29 cellular contexts compared by ENCODE assay signal in genomic region chr1:208115924-208116614, GRCh38.
DNase-seq lines count a peak whose midpoint lies in the region; ATAC-seq and TF ChIP-seq lines count a peak whose summit lies in the region.
"Had no signal": no experiment of that assay in that cellular context is flagged by ENCODE, and none has a peak within 500 bp of the region (broad histone marks: within the 10 kb centered on the region; RNA-seq: fewer than 3 reads in every experiment).

No MANE protein-coding gene starts in this region.

- no peaks in the 10 kb centered on the region for H3K9me3 ChIP-seq in gastrocnemius medialis
- H3K9me3 ChIP-seq: BLaER1, HAP-1, ovary, thoracic aorta, vagina had no signal

- peak; percentile 50 for ATAC-seq in gastrocnemius medialis
- ATAC-seq: GM12878, T-cell had no signal

- DNase-seq in H7 = peak; percentile 43
- DNase-seq in NCI-H82 (lab: John Stamatoyannopoulos, UW) = peak; percentile 64
- DNase-seq in fibroblast of villous mesenchyme (ENCODE audit: low read depth) = peak; percentile 7
- no peak for DNase-seq in gastrocnemius medialis
- DNase-seq in effector CD8-positive, alpha-beta T cell (lab: John Stamatoyannopoulos, UW) = no peak
- DNase-seq in SK-N-DZ (ENCODE audit: low spot score) = no peak
- DNase-seq in foreskin fibroblast = no peak
- DNase-seq: activated B cell treated with CpG ODN at 0.5 μM for 24 hours; activated CD4-positive, alpha-beta T cell treated with anti-CD3 and anti-CD28 coated beads, Interleukin-2, amount 50 U/mL, for 1 hour; activated effector memory CD4-positive, alpha-beta T cell treated with Interleukin-2 at 50 U/mL for 16 hours; activated T-cell treated with anti-CD3 and anti-CD28 coated beads, Interleukin-2, amount 50 U/mL, for 1 hour; anterior cingulate cortex; DMS153; head of caudate nucleus; Karpas-422; kidney glomerular epithelial cell; NCI-H1436; NCI-H2081 treated with DMSO at 0.1 percent for 48 hours; nephron progenitor cell; ovary; RPMI8226; stimulated activated CD4-positive, alpha-beta T cell treated with anti-CD3 and anti-CD28 coated beads, Interleukin-1b, Interleukin-23, amount 100 ng/mL, for 48 hours; T-cell had no signal

- H3K36me3 ChIP-seq in H7 (replicated peaks; ENCODE audit: control insufficient read depth, insufficient read depth, low read length) (no peaks in the 10 kb centered on the region), gastrocnemius medialis (no peaks in the 10 kb centered on the region)
- H3K36me3 ChIP-seq: BLaER1, HAP-1, ovary, thoracic aorta had no signal

- TF ChIP-seq POLR2A in gastrocnemius medialis (IDR thresholded peaks at IDR 0.05) = no peak

- H3K27ac ChIP-seq in gastrocnemius medialis = peak overlapping the region in 2 of 4 donors; percentile 34 to 53
- H3K27ac ChIP-seq: BLaER1, ovary, thoracic aorta, vagina had no signal

- TF ChIP-seq CTCF in fibroblast of villous mesenchyme (IDR thresholded peaks at IDR 0.05; ENCODE audit: insufficient read depth, low read depth, low read length) (no peak), gastrocnemius medialis (IDR thresholded peaks at IDR 0.05 in 4 of 5, conservative IDR thresholded peaks at IDR 0.05 in 1 of 5) (no peak), foreskin fibroblast (IDR thresholded peaks at IDR 0.05; ENCODE audit: low read depth, low read length) (no peak)

- in situ Hi-C loops in gastrocnemius medialis (cut with MboI; ENCODE audit: low sequenced_read_pairs in 4 of 4) = no loop called here

- H3K4me3 ChIP-seq in H7 (ENCODE audit: insufficient read depth, low read depth, low read length) (no peak overlapping the region), fibroblast of villous mesenchyme (ENCODE audit: low read depth, low read length) (no peak overlapping the region), gastrocnemius medialis (no peak overlapping the region), foreskin fibroblast (ENCODE audit: low read depth in 1 of 2, low read length in 2 of 2) (no peak overlapping the region)
- H3K4me3 ChIP-seq: BLaER1, GM12878, HAP-1, ovary, smooth muscle cell, thoracic aorta, vagina had no signal

- intact Hi-C loops in gastrocnemius medialis (cut with DNase I; ENCODE audit: low total_unique reads) = no loop called here

- H3K27me3 ChIP-seq in H7 (ENCODE audit: control insufficient read depth, insufficient read depth, low read length) = no peaks in the 10 kb centered on the region; the same call in 1 of the 2 replicates
- no peaks in the 10 kb centered on the region for H3K27me3 ChIP-seq in gastrocnemius medialis
- H3K27me3 ChIP-seq: BLaER1, ovary, vagina had no signal

- peaks cover 30 to 36% of the 10 kb centered on the region in 2 donors for H3K4me1 ChIP-seq in gastrocnemius medialis
- H3K4me1 ChIP-seq: HAP-1, vagina had no signal

Comparison
In these comparisons a context has a peak if more than half of its experiments do, and no peak if none do; other contexts are left out.
1. DNase-seq: peak in H7 (single experiment), NCI-H82 (single experiment) and fibroblast of villous mesenchyme (single experiment); none in gastrocnemius medialis (0 of 2), effector CD8-positive, alpha-beta T cell (single experiment), SK-N-DZ (single experiment) and foreskin fibroblast (0 of 2).